Comparison of ENCODE assay signal across 10 cellular contexts in the genomic region with DNA sequence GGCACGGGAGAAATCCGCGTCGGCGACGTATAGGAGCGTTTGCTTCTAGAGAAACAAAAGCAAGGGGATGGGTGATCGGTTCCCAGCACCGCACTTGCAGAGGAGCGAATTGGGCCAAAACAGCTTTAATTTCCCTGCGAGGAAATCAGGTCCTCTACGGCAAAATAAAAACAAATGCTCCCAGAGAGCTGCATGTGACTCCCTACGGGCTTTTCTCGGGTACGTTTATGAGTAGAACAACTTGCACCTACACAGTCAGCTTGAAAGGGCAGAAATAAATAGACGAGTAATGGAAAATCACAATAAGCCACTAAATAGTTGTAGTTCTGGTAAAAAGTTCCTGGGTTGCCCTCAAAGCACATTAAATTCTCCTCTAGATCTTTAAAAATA. TPM values are rescaled to one million over a fixed set of nuclear protein-coding genes. Genes with fewer than 3 reads are reported as not detected.
A peak's percentile ranks its signal among the peaks of the same experiment; 100 is the strongest.
DNase-seq lines count a peak whose midpoint lies in the region; ATAC-seq and TF ChIP-seq lines count a peak whose summit lies in the region.
"Had no signal": no experiment of that assay in that cellular context is flagged by ENCODE, and none has a peak within 500 bp of the region (broad histone marks: within the 10 kb centered on the region; RNA-seq: fewer than 3 reads in every experiment).

No MANE protein-coding gene starts in this region.

- H3K4me1 Mint-ChIP-seq in T-helper 2 cell treated with Interferon-gamma antibody and Interleukin-4, amounts not matched to agents 5 μg/mL and 100 μg/mL, for 36 hours (ENCODE audit: low read depth): peaks cover 2% of the 10 kb centered on the region
- peaks cover 15% of the 10 kb centered on the region for H3K4me1 Mint-ChIP-seq in stimulated activated memory B cell treated with anti-CD40 and anti-IgM and Interleukin-4, amounts not matched to agents 10 μg/mL and 1 μg/mL and 100 μg/mL, for 72 hours

- peak overlapping the region; percentile 14; the same call in 1 of the 2 replicates for H3K4me3 ChIP-seq in WI38 (ENCODE audit: low read depth, low read length)
- H3K4me3 ChIP-seq in iPS-11a (ENCODE audit: low read depth, low read length): peak overlapping the region; percentile 44
- peak overlapping the region in 2 of 4 donors; percentile 32 to 39 for H3K4me3 ChIP-seq in Peyer's patch

- H3K27me3 Mint-ChIP-seq in T-helper 2 cell treated with Interferon-gamma antibody and Interleukin-4, amounts not matched to agents 5 μg/mL and 100 μg/mL, for 36 hours (ENCODE audit: low read depth): peaks cover 68% of the 10 kb centered on the region
- H3K27me3 Mint-ChIP-seq in stimulated activated memory B cell treated with anti-CD40 and anti-IgM and Interleukin-4, amounts not matched to agents 10 μg/mL and 1 μg/mL and 100 μg/mL, for 72 hours: peaks cover 60% of the 10 kb centered on the region

- H3K27ac Mint-ChIP-seq in T-helper 2 cell treated with Interferon-gamma antibody and Interleukin-4, amounts not matched to agents 5 μg/mL and 100 μg/mL, for 36 hours: no peak overlapping the region
- no peak overlapping the region for H3K27ac Mint-ChIP-seq in stimulated activated memory B cell treated with anti-CD40 and anti-IgM and Interleukin-4, amounts not matched to agents 10 μg/mL and 1 μg/mL and 100 μg/mL, for 72 hours

- ATAC-seq in stimulated activated memory B cell treated with anti-CD40 and anti-IgM and Interleukin-4, amounts not matched to agents 10 μg/mL and 1 μg/mL and 100 μg/mL, for 72 hours: no peak
- ATAC-seq in GM19023 (IDR thresholded peaks at IDR 0.05; ENCODE audit: unreplicated experiment): no peak

- H3K9me3 Mint-ChIP-seq in T-helper 2 cell treated with Interferon-gamma antibody and Interleukin-4, amounts not matched to agents 5 μg/mL and 100 μg/mL, for 36 hours: no peaks in the 10 kb centered on the region
- H3K9me3 Mint-ChIP-seq in stimulated activated memory B cell treated with anti-CD40 and anti-IgM and Interleukin-4, amounts not matched to agents 10 μg/mL and 1 μg/mL and 100 μg/mL, for 72 hours: no peaks in the 10 kb centered on the region

- no peaks in the 10 kb centered on the region for H3K36me3 ChIP-seq in Peyer's patch

- peak overlapping the region; percentile 12 for H3K4me3 Mint-ChIP-seq in T-helper 2 cell treated with Interferon-gamma antibody and Interleukin-4, amounts not matched to agents 5 μg/mL and 100 μg/mL, for 36 hours
- H3K4me3 Mint-ChIP-seq in stimulated activated memory B cell treated with anti-CD40 and anti-IgM and Interleukin-4, amounts not matched to agents 10 μg/mL and 1 μg/mL and 100 μg/mL, for 72 hours: peak overlapping the region; percentile 40

- DNase-seq in T-helper 2 cell treated with Interferon-gamma antibody and Interleukin-4, amounts not matched to agents 5 μg/mL and 100 μg/mL, for 36 hours (ENCODE audit: low spot score): no peak
- DNase-seq in T-helper 2 cell: no peak
- no peak for DNase-seq in HuH-7 (ENCODE audit: low spot score)
- no peak for DNase-seq in Peyer's patch
- DNase-seq: activated effector memory CD4-positive, alpha-beta T cell treated with anti-CD3 and anti-CD28 coated beads, Interleukin-2, amount 50 U/mL, for 16 hours had no signal

- TF ChIP-seq CTCF in WI38 (IDR thresholded peaks at IDR 0.05; ENCODE audit: low read depth, low read length) (no peak), Peyer's patch (IDR thresholded peaks at IDR 0.05) (no peak)

- H3K9me3 ChIP-seq in Peyer's patch: no peaks in the 10 kb centered on the region

- H3K27ac ChIP-seq in Peyer's patch: no peak overlapping the region

- H3K4me1 ChIP-seq in Peyer's patch: peaks cover 0 to 24% (median 5%) of the 10 kb centered on the region in 4 donors

- H3K36me3 Mint-ChIP-seq in T-helper 2 cell treated with Interferon-gamma antibody and Interleukin-4, amounts not matched to agents 5 μg/mL and 100 μg/mL, for 36 hours (ENCODE audit: low read depth): no peaks in the 10 kb centered on the region
- no peaks in the 10 kb centered on the region for H3K36me3 Mint-ChIP-seq in stimulated activated memory B cell treated with anti-CD40 and anti-IgM and Interleukin-4, amounts not matched to agents 10 μg/mL and 1 μg/mL and 100 μg/mL, for 72 hours

- no peak for TF ChIP-seq POLR2A in Peyer's patch (IDR thresholded peaks at IDR 0.05)

- H3K27me3 ChIP-seq in Peyer's patch: peaks cover 0 to 42% of the 10 kb centered on the region in 2 donors

RNA-seq across cellular contexts. Expression of gene NHLH2, which starts 1.2 kb away (rescaled TPM):
- total RNA-seq in Peyer's patch: not detected
- total RNA-seq: SK-MEL-5 had no signal
